In the genomic region with DNA sequence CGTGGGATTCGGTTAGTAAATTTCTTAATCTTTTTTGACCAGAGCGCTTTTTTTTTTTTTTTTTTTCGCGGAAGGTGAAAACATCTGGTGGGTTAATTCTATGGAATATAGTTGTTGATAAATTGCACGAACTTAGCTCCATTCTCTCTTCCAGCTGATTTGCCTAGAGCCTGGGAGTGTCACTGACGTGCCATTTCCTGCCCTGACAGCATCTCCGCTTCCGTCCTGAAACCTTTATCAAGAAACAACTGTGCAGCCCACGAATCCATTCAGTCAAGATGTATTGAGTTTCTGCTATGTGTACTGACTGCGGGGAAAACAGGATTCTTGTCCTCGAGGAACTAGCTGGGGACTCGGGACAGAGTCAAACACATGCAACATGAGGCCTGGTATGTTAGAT, we compare ENCODE assay signal across 18 cellular contexts. TPM values are rescaled to one million over a fixed set of nuclear protein-coding genes. Genes with fewer than 3 reads are reported as not detected.
DNase-seq lines count a peak whose midpoint lies in the region; ATAC-seq and TF ChIP-seq lines count a peak whose summit lies in the region.
"Had no signal": no experiment of that assay in that cellular context is flagged by ENCODE, and none has a peak within 500 bp of the region (broad histone marks: within the 10 kb centered on the region; RNA-seq: fewer than 3 reads in every experiment).

No MANE protein-coding gene starts in this region.

- TF ChIP-seq EP300 in tibial nerve (IDR thresholded peaks at IDR 0.05): no peak

- no peak overlapping the region for H3K27ac ChIP-seq in mesenchymal stem cell (ENCODE audit: low read length, poor library complexity, severe bottlenecking)
- peak overlapping the region in 2 of 4 donors; percentile 32 to 57 for H3K27ac ChIP-seq in tibial nerve
- H3K27ac ChIP-seq: esophagus muscularis mucosa had no signal

- peak overlapping the region; percentile 79 for H3K4me3 Mint-ChIP-seq in HFFc6
- H3K4me3 Mint-ChIP-seq: activated CD8-positive, alpha-beta T cell treated with anti-CD3 and anti-CD28 coated beads, Interleukin-2, amount 10 ng/mL, durations not matched to agents 7 days and 5 days had no signal

- ATAC-seq in activated naive CD4-positive, alpha-beta T cell treated with anti-CD3 and anti-CD28 coated beads, Interleukin-2, amount 50 U/mL, for 72 hours: no peak
- ATAC-seq: activated CD8-positive, alpha-beta T cell treated with anti-CD3 and anti-CD28 coated beads, Interleukin-2, amount 10 ng/mL, durations not matched to agents 7 days and 5 days; stimulated activated naive CD8-positive, alpha-beta T cell treated with anti-CD3 and anti-CD28 coated beads, Interleukin-15, Interleukin-2, amounts not matched to agents 100 U/mL and 50 U/mL, for 24 hours had no signal

- no peak overlapping the region for H4K91ac ChIP-seq in mesenchymal stem cell (ENCODE audit: low read length)

- H3K9me3 Mint-ChIP-seq in HFFc6: no peaks in the 10 kb centered on the region
- H3K9me3 Mint-ChIP-seq in activated naive CD4-positive, alpha-beta T cell treated with anti-CD3 and anti-CD28 coated beads, Interleukin-2, amount 50 U/mL, for 72 hours: no peaks in the 10 kb centered on the region

- H2BK15ac ChIP-seq in mesenchymal stem cell (ENCODE audit: low read depth, poor library complexity, severe bottlenecking): no peak overlapping the region

- H2BK12ac ChIP-seq in mesenchymal stem cell (ENCODE audit: low read length in 2 of 2): no peak overlapping the region

- H2BK5ac ChIP-seq in mesenchymal stem cell (ENCODE audit: low read depth, low read length, poor library complexity, severe bottlenecking): no peak overlapping the region

- H3K18ac ChIP-seq in mesenchymal stem cell (ENCODE audit: low read depth in 1 of 2, low read length in 2 of 2): no peak overlapping the region

- no peak overlapping the region for H3K4ac ChIP-seq in mesenchymal stem cell (ENCODE audit: low read depth in 1 of 2, low read length in 2 of 2)

- H3K23ac ChIP-seq in mesenchymal stem cell (ENCODE audit: low read length in 2 of 2): no peak overlapping the region

- no peaks in the 10 kb centered on the region for H3K27me3 ChIP-seq in mesenchymal stem cell (ENCODE audit: control insufficient read depth in 1 of 2, insufficient read depth in 1 of 2, low read length in 2 of 2)
- H3K27me3 ChIP-seq in tibial nerve: no peaks in the 10 kb centered on the region
- H3K27me3 ChIP-seq: esophagus muscularis mucosa had no signal

- H4K8ac ChIP-seq in mesenchymal stem cell (ENCODE audit: low read length): no peak overlapping the region

- H3K4me3 ChIP-seq in mesenchymal stem cell (ENCODE audit: insufficient read depth in 1 of 2, low read depth in 1 of 2, low read length in 2 of 2) (peak overlapping the region in 1 of 2 experiments; percentile 15), tibial nerve (no peak overlapping the region)
- H3K4me3 ChIP-seq: esophagus muscularis mucosa had no signal

- TF ChIP-seq CTCF in HFFc6 (IDR thresholded peaks at IDR 0.05): no peak
- no peak for TF ChIP-seq CTCF in tibial nerve (IDR thresholded peaks at IDR 0.05)

- no peaks in the 10 kb centered on the region; the same call in 1 of the 2 replicates for H3K27me3 Mint-ChIP-seq in HFFc6 (ENCODE audit: insufficient read depth)
- H3K27me3 Mint-ChIP-seq: progenitor cell of endocrine pancreas had no signal

- peaks cover 55% of the 10 kb centered on the region for H3K4me1 Mint-ChIP-seq in HFFc6 (ENCODE audit: low read depth)

- H2AFZ ChIP-seq in mesenchymal stem cell (ENCODE audit: low read depth, low read length): no peak overlapping the region

- H2BK120ac ChIP-seq in mesenchymal stem cell (ENCODE audit: low read depth, low read length): no peak overlapping the region

- TF ChIP-seq POLR2A in tibial nerve (IDR thresholded peaks at IDR 0.05): no peak

- no peak overlapping the region for H2AK5ac ChIP-seq in mesenchymal stem cell (ENCODE audit: low read length, severe bottlenecking)

- H3K9ac ChIP-seq in mesenchymal stem cell (ENCODE audit: low read length): peak overlapping the region; percentile 55

- H3K36me3 ChIP-seq in mesenchymal stem cell (ENCODE audit: control insufficient read depth in 1 of 2, insufficient read depth in 2 of 2, low read depth in 1 of 2, low read length in 2 of 2) (no peaks in the 10 kb centered on the region), tibial nerve (no peaks in the 10 kb centered on the region)
- H3K36me3 ChIP-seq: esophagus muscularis mucosa had no signal

- no peaks in the 10 kb centered on the region for H3K79me1 ChIP-seq in mesenchymal stem cell (replicated peaks; ENCODE audit: low read length, poor library complexity, severe bottlenecking)

- H3K14ac ChIP-seq in mesenchymal stem cell (ENCODE audit: low read length in 2 of 2): no peak overlapping the region

- 79% methylated on average over 11 of the region's 13 CpGs for WGBS in mesenchymal stem cell
- 67 to 75% methylated on average over 13 of the region's 13 CpGs for WGBS in tibial nerve, 2 donors

- peaks cover 1% of the 10 kb centered on the region for H3K4me1 ChIP-seq in mesenchymal stem cell (ENCODE audit: control insufficient read depth, insufficient read depth, low read depth, low read length)
- peaks cover 0 to 20% (median 5%) of the 10 kb centered on the region in 4 donors for H3K4me1 ChIP-seq in tibial nerve
- H3K4me1 ChIP-seq: esophagus muscularis mucosa had no signal

- no peaks in the 10 kb centered on the region for H3K9me3 ChIP-seq in mesenchymal stem cell (ENCODE audit: control insufficient read depth, low read length)
- no peaks in the 10 kb centered on the region for H3K9me3 ChIP-seq in tibial nerve
- H3K9me3 ChIP-seq: esophagus muscularis mucosa had no signal

- H3K36me3 Mint-ChIP-seq in HFFc6 (ENCODE audit: low read depth): peaks cover 5% of the 10 kb centered on the region; the same call in 1 of the 2 replicates
- no peaks in the 10 kb centered on the region for H3K36me3 Mint-ChIP-seq in activated naive CD4-positive, alpha-beta T cell treated with anti-CD3 and anti-CD28 coated beads, Interleukin-2, amount 50 U/mL, for 72 hours

- peak overlapping the region; percentile 98 for H3K27ac Mint-ChIP-seq in HFFc6
- H3K27ac Mint-ChIP-seq in activated naive CD4-positive, alpha-beta T cell treated with anti-CD3 and anti-CD28 coated beads, Interleukin-2, amount 50 U/mL, for 72 hours: no peak overlapping the region
- H3K27ac Mint-ChIP-seq: activated CD8-positive, alpha-beta T cell treated with anti-CD3 and anti-CD28 coated beads, Interleukin-2, amount 10 ng/mL, durations not matched to agents 7 days and 5 days; progenitor cell of endocrine pancreas had no signal

- no peak overlapping the region for H3K4me2 ChIP-seq in mesenchymal stem cell (ENCODE audit: low read length, poor library complexity, severe bottlenecking)

- DNase-seq in A172 (ENCODE audit: low spot score) (peak; percentile 36), HFFc6 (peak; percentile 41), dermis microvascular lymphatic vessel endothelial cell (ENCODE audit: low read depth in 2 of 2) (peak; percentile 10 to 28), mesenchymal stem cell (no peak), SHP77 (lab: John Stamatoyannopoulos, UW) (no peak), tibial nerve (ENCODE audit: low spot score in 2 of 2) (no peak)
- DNase-seq in activated effector memory CD4-positive, alpha-beta T cell treated with Interleukin-2 at 50 U/mL for 16 hours: no peak
- DNase-seq in activated naive CD4-positive, alpha-beta T cell treated with anti-CD3 and anti-CD28 coated beads, Interleukin-2, amount 50 U/mL, for 72 hours (ENCODE audit: low spot score in 2 of 2): no peak
- DNase-seq: activated CD8-positive, alpha-beta T cell treated with anti-CD3 and anti-CD28 coated beads, Interleukin-2, amount 10 ng/mL, durations not matched to agents 7 days and 5 days; activated naive CD4-positive, alpha-beta T cell; NCI-H1048; NCI-H526 treated with DMSO at 0.1 percent for 48 hours; stimulated activated naive CD8-positive, alpha-beta T cell treated with anti-CD3 and anti-CD28 coated beads, Interleukin-15, Interleukin-2, amounts not matched to agents 100 U/mL and 50 U/mL, for 24 hours had no signal

RNA-seq across cellular contexts. Expression of a gene that starts 59.5 kb away (rescaled TPM):
- 0.53 TPM in 1 of 2 replicates, not detected in the other for total RNA-seq in A172 (2014; rRNA removed; shearing (Covaris generic))
- under 1 TPM in 2 of 6 experiments, not detected in 4; 0.09 to 0.15 TPM for total RNA-seq in HFFc6 (2021; fragmentation: NEBNext Ultra II Directional; extraction: Animal tissue kit (Norgen Biotek cat#: 25700))
- total RNA-seq in dermis microvascular lymphatic vessel endothelial cell (not detected in 2 replicates), tibial nerve (not detected)
- not detected for polyA plus RNA-seq in mesenchymal stem cell (2013, experiment 1 of 2)
- polyA plus RNA-seq in mesenchymal stem cell (2013, experiment 2 of 2): not detected
- total RNA-seq in activated naive CD4-positive, alpha-beta T cell treated with anti-CD3 and anti-CD28 coated beads, Interleukin-2, amount 50 U/mL, for 72 hours: under 1 TPM in 1 of 2 donors, not detected in 1; 0.16 TPM
- total RNA-seq: activated CD8-positive, alpha-beta T cell treated with anti-CD3 and anti-CD28 coated beads, Interleukin-2, amount 10 ng/mL, durations not matched to agents 7 days and 5 days; cardiac septum; G401; Right ventricle myocardium inferior had no signal

Comparison
In these comparisons a context has a peak if more than half of its experiments do, and no peak if none do; other contexts are left out.
1. DNase-seq: peak in A172 (single experiment), HFFc6 (single experiment) and dermis microvascular lymphatic vessel endothelial cell (2 of 2); none in mesenchymal stem cell (single experiment), activated effector memory CD4-positive, alpha-beta T cell treated with Interleukin-2 at 50 U/mL for 16 hours (single experiment), SHP77 (0 of 2), activated naive CD4-positive, alpha-beta T cell treated with anti-CD3 and anti-CD28 coated beads, Interleukin-2, amount 50 U/mL, for 72 hours (0 of 2) and tibial nerve (0 of 2).